ENCODE assay signal across 1 cellular context in the genomic region with DNA sequence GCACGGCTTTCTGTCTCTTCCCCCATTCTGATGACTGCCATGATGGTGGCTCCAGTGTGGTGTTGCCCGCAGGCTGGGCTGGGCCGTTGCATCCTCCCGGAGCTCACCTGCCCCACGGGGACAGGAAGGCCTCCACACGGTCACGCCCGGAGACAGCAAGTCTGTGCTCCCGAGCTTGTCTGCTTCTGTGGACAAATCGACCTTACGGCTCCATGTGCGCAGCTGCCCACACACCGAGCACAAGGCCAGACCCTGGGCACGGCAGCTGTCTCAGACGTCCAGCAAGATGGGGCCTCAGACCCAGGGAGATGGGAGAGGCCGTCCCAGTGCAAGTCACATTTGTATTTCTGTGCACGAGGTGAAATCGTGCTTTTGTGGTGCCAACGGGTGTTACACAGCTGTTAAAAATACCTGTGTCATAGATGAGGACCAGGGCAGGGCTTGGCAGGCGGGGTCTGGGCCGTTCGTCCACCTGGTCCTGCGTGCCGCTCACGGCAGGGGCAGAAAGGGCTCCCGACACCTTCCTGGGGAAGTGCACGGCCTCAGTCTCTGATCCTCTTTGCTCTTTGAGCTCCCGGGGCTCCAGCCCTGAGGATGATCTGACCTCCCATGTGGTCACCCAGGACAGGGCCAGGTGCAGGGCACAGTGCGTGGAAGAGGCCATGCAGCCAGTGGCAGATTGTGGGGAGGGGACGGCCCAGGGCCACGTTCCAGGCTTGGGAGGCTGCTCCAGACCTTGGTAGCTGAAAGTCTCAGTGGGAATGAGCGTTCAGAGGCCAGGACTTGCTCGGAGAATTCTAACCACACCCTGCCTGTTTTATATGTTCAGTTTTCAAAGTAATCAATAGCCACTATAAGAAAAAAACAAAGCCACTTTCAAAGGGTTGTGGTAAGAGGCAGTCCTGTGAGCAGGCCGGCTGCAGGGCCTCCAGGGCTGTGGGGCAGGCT.
TF ChIP-seq lines count a peak whose summit lies in the region.

No MANE protein-coding gene starts in this region.

TF ChIP-seq in H1, 55 proteins besides CTCF, POLR2A, EP300 and RAD21:
- TF ChIP-seq YY1 (IDR thresholded peaks at IDR 0.05; ENCODE audit: low read depth, low read length) (no peak), JUND (IDR thresholded peaks at IDR 0.05; ENCODE audit: low read length) (no peak), SP1 (IDR thresholded peaks at IDR 0.05; ENCODE audit: low read depth, low read length) (no peak), CBX8 (IDR thresholded peaks at IDR 0.05; ENCODE audit: borderline replicate concordance, low read depth, low read length) (no peak), BACH1 (IDR thresholded peaks at IDR 0.05; ENCODE audit: low read length) (no peak), CHD2 (IDR thresholded peaks at IDR 0.05; ENCODE audit: low read length) (no peak), FOSL1 (IDR thresholded peaks at IDR 0.05; ENCODE audit: insufficient read depth, low read depth, low read length) (no peak), SIX5 (IDR thresholded peaks at IDR 0.05; ENCODE audit: low read depth, low read length) (no peak), SP2 (IDR thresholded peaks at IDR 0.05; ENCODE audit: low read length) (no peak), TCF12 (IDR thresholded peaks at IDR 0.05; ENCODE audit: low read depth, low read length) (no peak), RFX5 (IDR thresholded peaks at IDR 0.05; ENCODE audit: borderline replicate concordance, low read depth, low read length) (no peak), HDAC2 (IDR thresholded peaks at IDR 0.05; ENCODE audit: borderline replicate concordance in 1 of 2, low read depth in 2 of 2, low read length in 2 of 2) (no peak), EGR1 (IDR thresholded peaks at IDR 0.05; ENCODE audit: borderline replicate concordance, low read depth, low read length) (no peak), SUZ12 (IDR thresholded peaks at IDR 0.05; ENCODE audit: low read length) (no peak), MAFK (IDR thresholded peaks at IDR 0.05; ENCODE audit: low read depth, low read length) (no peak), PHF8 (conservative IDR thresholded peaks at IDR 0.05; ENCODE audit: low read depth, low read length) (no peak), TAF7 (optimal IDR thresholded peaks at IDR 0.05; ENCODE audit: borderline replicate concordance, low read depth, low read length) (no peak), KDM1A (IDR thresholded peaks at IDR 0.05; ENCODE audit: borderline replicate concordance, low read length) (no peak), TEAD4 (IDR thresholded peaks at IDR 0.05; ENCODE audit: low read depth, low read length) (no peak)
- TF ChIP-seq, protein P1, sequence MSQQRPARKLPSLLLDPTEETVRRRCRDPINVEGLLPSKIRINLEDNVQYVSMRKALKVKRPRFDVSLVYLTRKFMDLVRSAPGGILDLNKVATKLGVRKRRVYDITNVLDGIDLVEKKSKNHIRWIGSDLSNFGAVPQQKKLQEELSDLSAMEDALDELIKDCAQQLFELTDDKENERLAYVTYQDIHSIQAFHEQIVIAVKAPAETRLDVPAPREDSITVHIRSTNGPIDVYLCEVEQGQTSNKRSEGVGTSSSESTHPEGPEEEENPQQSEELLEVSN (IDR thresholded peaks at IDR 0.05), result no peak
